ENCODE assay signal across 34 cellular contexts in genomic region chr2:79697200-79697599, GRCh38.
"Had no signal": no experiment of that assay in that cellular context is flagged by ENCODE, and none has a peak within 500 bp of the region (broad histone marks: within the 10 kb centered on the region; RNA-seq: fewer than 3 reads in every experiment).

No MANE protein-coding gene starts in this region.

- H3K36me3 ChIP-seq: MG63 had no signal

- H3K4me3 ChIP-seq: MG63 had no signal

- H3K27ac ChIP-seq: KMS-11 had no signal

- H3K27me3 ChIP-seq: MG63 had no signal

- H3K4me2 ChIP-seq: KMS-11 had no signal

- DNase-seq: Karpas-422, Kasumi-1, KG1, MG63, MM.1S, MV-4-11, NCI-H1048, NCI-H1092, NCI-H1092 treated with DMSO at 0.1 percent for 48 hours, NCI-H1105, NCI-H1105 treated with DMSO at 0.1 percent for 48 hours, NCI-H1417, NCI-H1417 treated with DMSO at 0.1 percent for 48 hours, NCI-H1436, NCI-H1436 treated with DMSO at 0.1 percent for 48 hours, NCI-H146, NCI-H1694, NCI-H1694 treated with DMSO at 0.1 percent for 48 hours, NCI-H187, NCI-H187 treated with DMSO at 0.1 percent for 48 hours, NCI-H1930, NCI-H2029, NCI-H2029 treated with DMSO at 0.1 percent for 48 hours, NCI-H2081, NCI-H2081 treated with DMSO at 0.1 percent for 48 hours, NCI-H2107, NCI-H2171, NCI-H2171 treated with DMSO at 0.1 percent for 48 hours, NCI-H2227 treated with DMSO at 0.1 percent for 48 hours, NCI-H226, NCI-H345, NCI-H446, NCI-H446 treated with DMSO at 0.1 percent for 48 hours had no signal

- H3K9ac ChIP-seq: KMS-11 had no signal

- H3K9me3 ChIP-seq: MG63 had no signal
